ENCODE assay signal across 12 cellular contexts in genomic region chr1:204711947-204712701, GRCh38. TPM values are rescaled to one million over a fixed set of nuclear protein-coding genes. Genes with fewer than 3 reads are reported as not detected.
DNase-seq lines count a peak whose midpoint lies in the region; ATAC-seq and TF ChIP-seq lines count a peak whose summit lies in the region.
"Had no signal": no experiment of that assay in that cellular context is flagged by ENCODE, and none has a peak within 500 bp of the region (broad histone marks: within the 10 kb centered on the region; RNA-seq: fewer than 3 reads in every experiment).

No MANE protein-coding gene starts in this region.

- WGBS in heart right ventricle, 2 donors: 7 to 8% methylated on average over 23 of the region's 23 CpGs

- TF ChIP-seq POLR2A in gastrocnemius medialis (IDR thresholded peaks at IDR 0.05): no peak

- H3K27ac ChIP-seq in heart right ventricle (no peak overlapping the region), gastrocnemius medialis (no peak overlapping the region)

- TF ChIP-seq CTCF in heart right ventricle (IDR thresholded peaks at IDR 0.05) (no peak), gastrocnemius medialis (IDR thresholded peaks at IDR 0.05 in 4 of 5, conservative IDR thresholded peaks at IDR 0.05 in 1 of 5) (no peak)

- peak overlapping the region in 1 of 10 donors; percentile 11 for H3K4me3 ChIP-seq in heart right ventricle
- H3K4me3 ChIP-seq in gastrocnemius medialis: peak overlapping the region in 1 of 4 donors; percentile 13

- peaks cover 0 to 58% (median 43%) of the 10 kb centered on the region in 7 donors for H3K27me3 ChIP-seq in heart right ventricle
- peaks cover 5 to 20% (median 6%) of the 10 kb centered on the region in 3 donors for H3K27me3 ChIP-seq in gastrocnemius medialis

- H3K4me1 ChIP-seq in heart right ventricle: peaks cover 0 to 16% (median 6%) of the 10 kb centered on the region in 9 donors
- H3K4me1 ChIP-seq in gastrocnemius medialis: peaks cover 0 to 4% of the 10 kb centered on the region in 2 donors

- peak; percentile 71 to 93 (median 88) for ATAC-seq in heart right ventricle
- peak; percentile 54 to 82 for ATAC-seq in gastrocnemius medialis
- no peak for ATAC-seq in HG03196 (IDR thresholded peaks at IDR 0.05; ENCODE audit: unreplicated experiment)

- DNase-seq in LHCN-M2 (ENCODE audit: low read depth) (peak; percentile 39), NCI-H82 treated with DMSO at 0.1 percent for 48 hours (lab: John Stamatoyannopoulos, UW; ENCODE audit: unreplicated experiment) (peak; percentile 77), heart right ventricle (peak; percentile 33 to 47), gastrocnemius medialis (peak; percentile 11 to 34)
- DNase-seq in stimulated activated naive CD4-positive, alpha-beta T cell treated with Interleukin-2 at 50 U/mL for 16 hours (lab: John Stamatoyannopoulos, UW): no peak
- DNase-seq in stimulated activated CD4-positive, alpha-beta T cell treated with anti-CD3 and anti-CD28 coated beads, Interleukin-2, amount 100 ng/mL, for 48 hours: no peak
- DNase-seq: dermis blood vessel endothelial cell; GDM1; naive B cell; stimulated activated CD4-positive, alpha-beta T cell treated with anti-CD3 and anti-CD28 coated beads, Interleukin-1b, Interleukin-23, amount 100 ng/mL, for 48 hours had no signal

- no peaks in the 10 kb centered on the region for H3K9me3 ChIP-seq in heart right ventricle
- no peaks in the 10 kb centered on the region for H3K9me3 ChIP-seq in gastrocnemius medialis

- H3K36me3 ChIP-seq in heart right ventricle (no peaks in the 10 kb centered on the region), gastrocnemius medialis (no peaks in the 10 kb centered on the region)

- intact Hi-C loops in heart right ventricle (cut with DNase I): no loop called here
- intact Hi-C loops in gastrocnemius medialis (cut with DNase I; ENCODE audit: low total_unique reads): no loop called here

- in situ Hi-C loops in gastrocnemius medialis (cut with MboI; ENCODE audit: low sequenced_read_pairs in 4 of 4): no loop called here

RNA-seq across cellular contexts. Expression of gene LRRN2, which starts 26.6 kb away (rescaled TPM):
- not detected in 2 replicates for total RNA-seq in LHCN-M2 (2014; rRNA removed)
- not detected for polyA plus RNA-seq in LHCN-M2 (2012)
- total RNA-seq in heart right ventricle: 1 to 10 TPM in 9 of 10 donors, under 1 TPM in 1; 0.95 to 2.9 (median 1.1) TPM
- polyA plus RNA-seq in heart right ventricle: 1 to 10 TPM in 1 of 2 donors, under 1 TPM in 1; 0.73 to 1.9 TPM
- total RNA-seq in gastrocnemius medialis: 1 to 10 TPM in 1 of 4 donors, under 1 TPM in 3; 0.46 to 1.1 (median 0.93) TPM
- total RNA-seq: HT-29 had no signal

Comparison
In these comparisons a context has a peak if more than half of its experiments do, and no peak if none do; other contexts are left out.
1. DNase-seq: peak in LHCN-M2 (single experiment), NCI-H82 treated with DMSO at 0.1 percent for 48 hours (single experiment), heart right ventricle (2 of 2) and gastrocnemius medialis (2 of 2); none in stimulated activated naive CD4-positive, alpha-beta T cell treated with Interleukin-2 at 50 U/mL for 16 hours (single experiment) and stimulated activated CD4-positive, alpha-beta T cell treated with anti-CD3 and anti-CD28 coated beads, Interleukin-2, amount 100 ng/mL, for 48 hours (0 of 2).